ENCODE assay signal across 22 cellular contexts in the genomic region with DNA sequence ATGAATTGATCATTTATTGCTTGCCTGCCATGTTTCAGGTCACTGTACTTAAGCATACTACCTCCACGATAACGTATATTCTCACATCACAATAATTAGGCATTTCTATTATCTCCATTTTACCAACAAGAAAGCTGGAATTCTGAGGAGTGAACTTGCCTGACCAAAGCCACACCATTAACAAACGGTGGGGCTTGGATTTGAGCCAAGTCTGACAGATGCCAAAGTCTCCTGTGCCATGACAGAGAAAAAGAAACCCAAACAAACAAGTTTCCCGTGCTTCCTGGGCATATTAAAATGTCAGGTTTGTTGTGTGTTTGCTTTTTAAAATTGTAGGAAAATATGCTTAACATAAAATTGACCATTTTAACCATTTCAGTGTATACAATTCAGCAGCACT.
DNase-seq lines count a peak whose midpoint lies in the region; ATAC-seq and TF ChIP-seq lines count a peak whose summit lies in the region.
"Had no signal": no experiment of that assay in that cellular context is flagged by ENCODE, and none has a peak within 500 bp of the region (broad histone marks: within the 10 kb centered on the region; RNA-seq: fewer than 3 reads in every experiment).

No MANE protein-coding gene starts in this region.

- DNase-seq in NCI-H1092 (lab: John Stamatoyannopoulos, UW) (peak; percentile 9), NCI-H1092 treated with DMSO at 0.1 percent for 48 hours (lab: John Stamatoyannopoulos, UW) (no peak), DMS153 (lab: John Stamatoyannopoulos, UW) (peak; percentile 28), NCI-H2171 (lab: John Stamatoyannopoulos, UW) (peak; percentile 52), epithelial cell of esophagus (ENCODE audit: low read depth) (peak; percentile 15)
- DNase-seq in activated CD4-positive, alpha-beta T cell treated with anti-CD3 and anti-CD28 coated beads, Interleukin-2, amount 50 U/mL, for 48 hours = no peak
- DNase-seq: activated CD4-positive, alpha-beta T cell treated with anti-CD3 and anti-CD28 coated beads, Interleukin-2, amount 10 ng/mL, durations not matched to agents 7 days and 5 days; activated CD8-positive, alpha-beta memory T cell treated with anti-CD3 and anti-CD28 coated beads, Interleukin-2, amount 50 U/mL, for 48 hours; activated gamma-delta T cell treated with Interleukin-2 at 50 U/mL for 16 hours; heart left ventricle; left lung; midbrain; NCI-H1436; nephron progenitor cell; T-helper 17 cell had no signal

- H3K4me3 ChIP-seq in epithelial cell of esophagus (ENCODE audit: low read length) = no peak overlapping the region
- H3K4me3 ChIP-seq: GM12878, heart left ventricle, left lung, PC-9, suprapubic skin, vagina had no signal

- ATAC-seq in HG02973 (IDR thresholded peaks at IDR 0.05; ENCODE audit: unreplicated experiment) (no peak), GM21825 (IDR thresholded peaks at IDR 0.05; ENCODE audit: unreplicated experiment) (no peak)
- ATAC-seq: GM12878, heart left ventricle, left lung, sciatic nerve, T-helper 17 cell had no signal

- TF ChIP-seq CTCF in epithelial cell of esophagus (IDR thresholded peaks at IDR 0.05; ENCODE audit: insufficient read depth, low read depth, low read length, missing control alignments) = no peak

Comparison
In these comparisons a context has a peak if more than half of its experiments do, and no peak if none do; other contexts are left out.
1. DNase-seq: peak in NCI-H1092 (single experiment), DMS153 (single experiment), NCI-H2171 (single experiment) and epithelial cell of esophagus (single experiment); none in NCI-H1092 treated with DMSO at 0.1 percent for 48 hours (single experiment) and activated CD4-positive, alpha-beta T cell treated with anti-CD3 and anti-CD28 coated beads, Interleukin-2, amount 50 U/mL, for 48 hours (0 of 2).